9 cellular contexts compared by ENCODE assay signal in the genomic region with DNA sequence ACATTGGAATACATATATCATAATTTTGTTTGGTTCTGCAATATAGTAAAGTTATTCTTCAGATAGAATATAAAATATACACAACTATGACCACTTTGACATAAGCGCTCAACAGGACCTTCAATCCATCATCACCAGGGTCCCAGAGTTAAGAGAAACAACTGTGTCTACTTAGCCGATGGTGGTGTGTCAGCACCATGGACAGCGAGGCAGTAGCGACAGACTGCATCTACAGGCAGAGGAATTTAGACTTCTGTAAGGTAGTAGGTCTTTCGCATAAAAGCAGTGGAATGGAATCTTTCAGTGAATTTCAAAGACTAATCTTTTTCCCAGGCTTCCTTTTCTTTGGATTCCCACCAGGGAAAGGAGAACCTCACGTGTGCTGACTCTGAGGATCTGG. TPM values are rescaled to one million over a fixed set of nuclear protein-coding genes. Genes with fewer than 3 reads are reported as not detected.
DNase-seq lines count a peak whose midpoint lies in the region; ATAC-seq, FAIRE-seq and TF ChIP-seq lines count a peak whose summit lies in the region.
"Had no signal": no experiment of that assay in that cellular context is flagged by ENCODE, and none has a peak within 500 bp of the region (broad histone marks: within the 10 kb centered on the region; RNA-seq: fewer than 3 reads in every experiment).

No MANE protein-coding gene starts in this region.

- POLR2A ChIA-PET in HEK293 (lab: Yijun Ruan, JAX), result no interaction called here

- ATAC-seq in HG03432 (IDR thresholded peaks at IDR 0.05; ENCODE audit: unreplicated experiment) (no peak), GM18519 (IDR thresholded peaks at IDR 0.05; ENCODE audit: low FRiP score, unreplicated experiment) (no peak)

- no peak for FAIRE-seq in small intestine (lab: Jason Lieb, UNC)

- CTCF ChIA-PET in HEK293 (lab: Yijun Ruan, JAX), result interaction anchor here (0.6 to 1.2 kb wide), 3 partner anchors 28 to 204 kb away, joined by 3 to 5 read pairs (median 3); no protein-coding TSS in a partner anchor

- H3K4me3 Mint-ChIP-seq in CD14-positive monocyte, result no peak overlapping the region
- H3K4me3 Mint-ChIP-seq: dendritic cell treated with granulocyte-macrophage colony-stimulating factor and Interleukin-4, amounts not matched to agents 40 ng/mL and 50 ng/mL, for 4 days had no signal

- H3K4me1 Mint-ChIP-seq in CD14-positive monocyte, result no peaks in the 10 kb centered on the region

- H3K4me3 ChIP-seq in HEK293 (ENCODE audit: low read depth, low read length), result no peak overlapping the region
- no peak overlapping the region for H3K4me3 ChIP-seq in fibroblast of mammary gland (ENCODE audit: control insufficient read depth, low read depth, low read length)
- H3K4me3 ChIP-seq in small intestine (ENCODE audit: low read depth in 1 of 2, low read length in 2 of 2), result no peak overlapping the region

- no peaks in the 10 kb centered on the region for H3K36me3 Mint-ChIP-seq in CD14-positive monocyte

- H3K27ac ChIP-seq in HEK293 (ENCODE audit: extremely low read depth, low read depth, low read length) (no peak overlapping the region), small intestine (ENCODE audit: low read depth in 1 of 2, low read length in 1 of 2) (no peak overlapping the region)

- DNase-seq in T1000 (lab: John Stamatoyannopoulos, UW) (peak; percentile 11), fibroblast of mammary gland (ENCODE audit: low read depth) (peak; percentile 56), small intestine (peak; percentile 14), CD14-positive monocyte (ENCODE audit: low spot score) (no peak), NCI-H345 treated with DMSO at 0.1 percent for 48 hours (lab: John Stamatoyannopoulos, UW; ENCODE audit: unreplicated experiment) (no peak)

- no peaks in the 10 kb centered on the region for H3K9me3 Mint-ChIP-seq in CD14-positive monocyte
- H3K9me3 Mint-ChIP-seq: dendritic cell treated with granulocyte-macrophage colony-stimulating factor and Interleukin-4, amounts not matched to agents 40 ng/mL and 50 ng/mL, for 4 days had no signal

- peaks cover 0 to 11% (median 3%) of the 10 kb centered on the region in 3 donors for H3K27me3 Mint-ChIP-seq in CD14-positive monocyte (ENCODE audit: low read depth in 3 of 3)

- H3K9me3 ChIP-seq in HEK293 (ENCODE audit: control insufficient read depth, insufficient read depth, low read depth, low read length), result no peaks in the 10 kb centered on the region
- H3K9me3 ChIP-seq in small intestine (ENCODE audit: control insufficient read depth, low read depth), result no peaks in the 10 kb centered on the region

- no peaks in the 10 kb centered on the region for H3K36me3 ChIP-seq in HEK293 (ENCODE audit: control insufficient read depth in 2 of 2, insufficient read depth in 1 of 2, low read length in 2 of 2)
- H3K36me3 ChIP-seq in small intestine (ENCODE audit: control insufficient read depth in 2 of 2, insufficient read depth in 2 of 2, low read length in 2 of 2), result no peaks in the 10 kb centered on the region

- H3K4me1 ChIP-seq in HEK293 (ENCODE audit: control insufficient read depth, insufficient read depth, low read length) (no peaks in the 10 kb centered on the region), small intestine (ENCODE audit: control insufficient read depth in 2 of 2, insufficient read depth in 1 of 2, low read depth in 1 of 2, low read length in 1 of 2) (no peaks in the 10 kb centered on the region)

- H3K27me3 ChIP-seq in small intestine (ENCODE audit: control insufficient read depth in 2 of 2, insufficient read depth in 2 of 2, low read length in 2 of 2), result no peaks in the 10 kb centered on the region

- H3K27ac Mint-ChIP-seq in CD14-positive monocyte, result no peak overlapping the region
- H3K27ac Mint-ChIP-seq: dendritic cell treated with granulocyte-macrophage colony-stimulating factor and Interleukin-4, amounts not matched to agents 40 ng/mL and 50 ng/mL, for 4 days had no signal

- WGBS in small intestine, 3 donors, result 34 to 42% (median 39%) methylated on average over 6 of the region's 6 CpGs

- TF ChIP-seq CTCF in HEK293 (tag by site-specific recombination; IDR thresholded peaks at IDR 0.05) (no peak), fibroblast of mammary gland (conservative IDR thresholded peaks at IDR 0.05; ENCODE audit: control insufficient read depth, insufficient read depth, low read depth, low read length) (no peak), CD14-positive monocyte (IDR thresholded peaks at IDR 0.05) (no peak)

- intact Hi-C loops in CD14-positive monocyte (cut with micrococcal nuclease), result no loop called here

TF ChIP-seq in HEK293, 187 proteins besides CTCF, POLR2A, EP300 and RAD21:
- no peak for TF ChIP-seq ZFP69B (tag by site-specific recombination; IDR thresholded peaks at IDR 0.05)
- no peak for TF ChIP-seq ZNF629 (tag by site-specific recombination; IDR thresholded peaks at IDR 0.05)
- TF ChIP-seq, protein P1, sequence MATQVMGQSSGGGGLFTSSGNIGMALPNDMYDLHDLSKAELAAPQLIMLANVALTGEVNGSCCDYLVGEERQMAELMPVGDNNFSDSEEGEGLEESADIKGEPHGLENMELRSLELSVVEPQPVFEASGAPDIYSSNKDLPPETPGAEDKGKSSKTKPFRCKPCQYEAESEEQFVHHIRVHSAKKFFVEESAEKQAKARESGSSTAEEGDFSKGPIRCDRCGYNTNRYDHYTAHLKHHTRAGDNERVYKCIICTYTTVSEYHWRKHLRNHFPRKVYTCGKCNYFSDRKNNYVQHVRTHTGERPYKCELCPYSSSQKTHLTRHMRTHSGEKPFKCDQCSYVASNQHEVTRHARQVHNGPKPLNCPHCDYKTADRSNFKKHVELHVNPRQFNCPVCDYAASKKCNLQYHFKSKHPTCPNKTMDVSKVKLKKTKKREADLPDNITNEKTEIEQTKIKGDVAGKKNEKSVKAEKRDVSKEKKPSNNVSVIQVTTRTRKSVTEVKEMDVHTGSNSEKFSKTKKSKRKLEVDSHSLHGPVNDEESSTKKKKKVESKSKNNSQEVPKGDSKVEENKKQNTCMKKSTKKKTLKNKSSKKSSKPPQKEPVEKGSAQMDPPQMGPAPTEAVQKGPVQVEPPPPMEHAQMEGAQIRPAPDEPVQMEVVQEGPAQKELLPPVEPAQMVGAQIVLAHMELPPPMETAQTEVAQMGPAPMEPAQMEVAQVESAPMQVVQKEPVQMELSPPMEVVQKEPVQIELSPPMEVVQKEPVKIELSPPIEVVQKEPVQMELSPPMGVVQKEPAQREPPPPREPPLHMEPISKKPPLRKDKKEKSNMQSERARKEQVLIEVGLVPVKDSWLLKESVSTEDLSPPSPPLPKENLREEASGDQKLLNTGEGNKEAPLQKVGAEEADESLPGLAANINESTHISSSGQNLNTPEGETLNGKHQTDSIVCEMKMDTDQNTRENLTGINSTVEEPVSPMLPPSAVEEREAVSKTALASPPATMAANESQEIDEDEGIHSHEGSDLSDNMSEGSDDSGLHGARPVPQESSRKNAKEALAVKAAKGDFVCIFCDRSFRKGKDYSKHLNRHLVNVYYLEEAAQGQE (tag by site-specific recombination; IDR thresholded peaks at IDR 0.05), result peak; percentile 94
- TF ChIP-seq, protein P2, sequence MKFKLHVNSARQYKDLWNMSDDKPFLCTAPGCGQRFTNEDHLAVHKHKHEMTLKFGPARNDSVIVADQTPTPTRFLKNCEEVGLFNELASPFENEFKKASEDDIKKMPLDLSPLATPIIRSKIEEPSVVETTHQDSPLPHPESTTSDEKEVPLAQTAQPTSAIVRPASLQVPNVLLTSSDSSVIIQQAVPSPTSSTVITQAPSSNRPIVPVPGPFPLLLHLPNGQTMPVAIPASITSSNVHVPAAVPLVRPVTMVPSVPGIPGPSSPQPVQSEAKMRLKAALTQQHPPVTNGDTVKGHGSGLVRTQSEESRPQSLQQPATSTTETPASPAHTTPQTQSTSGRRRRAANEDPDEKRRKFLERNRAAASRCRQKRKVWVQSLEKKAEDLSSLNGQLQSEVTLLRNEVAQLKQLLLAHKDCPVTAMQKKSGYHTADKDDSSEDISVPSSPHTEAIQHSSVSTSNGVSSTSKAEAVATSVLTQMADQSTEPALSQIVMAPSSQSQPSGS (tag by site-specific recombination; IDR thresholded peaks at IDR 0.05; ENCODE audit: low read depth), result no peak

RNA-seq across cellular contexts. Expression of a gene that starts 20.5 kb away (rescaled TPM):
- polyA plus RNA-seq in small intestine (10 to 100 TPM; 19.5 to 62.2 (median 20.0) TPM), CD14-positive monocyte (10 to 100 TPM; 24.8 to 25.0 TPM)

Comparison
In these comparisons a context has a peak if more than half of its experiments do, and no peak if none do; other contexts are left out.
1. DNase-seq: peak in T1000 (single experiment), fibroblast of mammary gland (single experiment) and small intestine (single experiment); none in CD14-positive monocyte (single experiment) and NCI-H345 treated with DMSO at 0.1 percent for 48 hours (single experiment).